8 cellular contexts compared by ENCODE assay signal in the genomic region with DNA sequence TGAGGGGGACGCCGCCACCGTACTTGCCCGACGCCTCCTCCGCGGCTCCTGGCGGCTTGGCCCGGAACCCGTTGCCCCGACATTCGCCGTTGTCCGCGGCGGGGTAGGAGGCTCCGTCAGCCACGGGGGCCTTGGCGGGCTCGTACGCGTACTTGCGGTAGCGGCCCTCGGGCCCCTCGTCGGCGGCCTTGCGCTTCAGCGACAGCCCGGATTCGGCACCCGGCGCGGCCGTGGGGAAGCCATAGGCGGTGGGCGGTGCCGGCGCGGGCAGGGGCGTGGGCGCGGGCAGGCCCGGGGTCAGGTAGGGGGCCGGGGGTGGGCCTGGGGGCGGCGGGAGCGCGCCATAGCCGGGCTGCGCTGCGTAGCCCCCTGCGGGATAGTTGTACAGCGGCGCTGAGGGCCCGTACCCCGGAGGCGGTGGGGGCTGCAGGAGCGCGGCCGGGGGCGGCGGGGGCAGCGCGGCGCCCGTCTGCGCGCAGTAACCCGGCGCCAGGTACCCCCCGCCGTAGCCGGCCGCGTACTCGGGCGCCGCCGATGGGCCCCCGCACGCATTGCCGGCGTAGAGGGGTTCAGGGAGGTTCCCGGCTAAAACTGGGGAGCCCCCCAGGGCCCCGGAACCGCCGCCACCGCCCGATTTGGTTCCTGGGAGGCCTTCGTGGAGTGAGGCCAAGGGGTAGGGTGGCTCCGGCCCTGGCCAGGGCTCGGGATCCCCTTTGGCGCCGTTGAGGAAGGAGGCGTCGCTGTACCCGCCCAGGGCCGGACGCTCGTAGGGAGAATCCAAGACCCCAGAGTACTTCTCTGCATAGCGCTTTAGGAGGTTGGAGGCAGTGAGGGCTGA. TPM values are rescaled to one million over a fixed set of nuclear protein-coding genes. Genes with fewer than 3 reads are reported as not detected.
DNase-seq lines count a peak whose midpoint lies in the region; ATAC-seq and TF ChIP-seq lines count a peak whose summit lies in the region.

No MANE protein-coding gene starts in this region.

- H3K9ac ChIP-seq in BLaER1 = peak overlapping the region; percentile 97

- no peaks in the 10 kb centered on the region for H3K27me3 ChIP-seq in BLaER1
- no peaks in the 10 kb centered on the region for H3K27me3 ChIP-seq in Peyer's patch
- no peaks in the 10 kb centered on the region for H3K27me3 ChIP-seq in effector memory CD4-positive, alpha-beta T cell (replicated peaks; ENCODE audit: control insufficient read depth, insufficient read depth, low read length, poor library complexity, severe bottlenecking)
- no peaks in the 10 kb centered on the region for H3K27me3 ChIP-seq in osteoblast (ENCODE audit: insufficient read depth, low read length)

- H3K79me2 ChIP-seq in osteoblast (ENCODE audit: insufficient read depth, low read length) = no peaks in the 10 kb centered on the region

- TF ChIP-seq POLR2A in Peyer's patch (IDR thresholded peaks at IDR 0.05) = no peak

- TF ChIP-seq CTCF in Peyer's patch (IDR thresholded peaks at IDR 0.05) = no peak
- TF ChIP-seq CTCF in osteoblast (IDR thresholded peaks at IDR 0.05; ENCODE audit: extremely low read depth, low read depth, low read length) = no peak

- H3K4me1 ChIP-seq in BLaER1 (peaks cover 57% of the 10 kb centered on the region), Peyer's patch (peaks cover 0 to 21% (median 7%) of the 10 kb centered on the region in 4 donors), osteoblast (ENCODE audit: insufficient read depth, low read length) (peaks cover 26% of the 10 kb centered on the region)
- H3K4me1 ChIP-seq in effector memory CD4-positive, alpha-beta T cell (ENCODE audit: control insufficient read depth, insufficient read depth, low read length, poor library complexity, severe bottlenecking) = peaks cover 5% of the 10 kb centered on the region

- no peak for ATAC-seq in HG03457 (IDR thresholded peaks at IDR 0.05; ENCODE audit: unreplicated experiment)

- peak overlapping the region; percentile 88 for H3K4me2 ChIP-seq in BLaER1
- peak overlapping the region; percentile 75 for H3K4me2 ChIP-seq in osteoblast (ENCODE audit: insufficient read depth, low read length)

- H3K36me3 ChIP-seq in BLaER1 (no peaks in the 10 kb centered on the region), Peyer's patch (no peaks in the 10 kb centered on the region), osteoblast (ENCODE audit: insufficient read depth, low read length) (no peaks in the 10 kb centered on the region)
- H3K36me3 ChIP-seq in effector memory CD4-positive, alpha-beta T cell (ENCODE audit: control insufficient read depth, insufficient read depth, low read length) = no peaks in the 10 kb centered on the region

- peak overlapping the region; percentile 95 for H3K4me3 ChIP-seq in BLaER1
- H3K4me3 ChIP-seq in Peyer's patch = peak overlapping the region; percentile 51 to 59 (median 56)
- H3K4me3 ChIP-seq in effector memory CD4-positive, alpha-beta T cell (ENCODE audit: insufficient read depth, low read depth, low read length, poor library complexity, severe bottlenecking) = peak overlapping the region; percentile 79
- peak overlapping the region; percentile 69 for H3K4me3 ChIP-seq in osteoblast (ENCODE audit: insufficient read depth, low read length)

- H3K27ac ChIP-seq in BLaER1 (peak overlapping the region; percentile 99), Peyer's patch (peak overlapping the region; percentile 59 to 78 (median 66)), osteoblast (ENCODE audit: low read depth, low read length) (no peak overlapping the region)
- peak overlapping the region; percentile 61 for H3K27ac ChIP-seq in effector memory CD4-positive, alpha-beta T cell (ENCODE audit: insufficient read depth, low read length, poor library complexity, severe bottlenecking)

- H2AFZ ChIP-seq in osteoblast (ENCODE audit: low read length) = peak overlapping the region; percentile 56

- H4K20me1 ChIP-seq in BLaER1 (0 out of 2 replicates have a peak, but pooled peaks cover 15% of the 10 kb centered on the region), osteoblast (ENCODE audit: insufficient read depth, low read length) (peaks cover 2% of the 10 kb centered on the region)

- DNase-seq in Peyer's patch (no peak), osteoblast (ENCODE audit: insufficient read length, low spot score, missing footprints) (peak; percentile 46), kidney tubule cell (ENCODE audit: low spot score) (no peak), NCI-H510A (lab: John Stamatoyannopoulos, UW) (no peak), hippocampal formation (lab: John Stamatoyannopoulos, UW) (no peak)
- peak in 1 of 3 donors; percentile 11 for DNase-seq in effector memory CD4-positive, alpha-beta T cell

- H3K9me3 ChIP-seq in BLaER1 (no peaks in the 10 kb centered on the region), Peyer's patch (no peaks in the 10 kb centered on the region), osteoblast (ENCODE audit: low read depth, low read length) (no peaks in the 10 kb centered on the region)
- no peaks in the 10 kb centered on the region for H3K9me3 ChIP-seq in effector memory CD4-positive, alpha-beta T cell (ENCODE audit: control insufficient read depth, low read length)

RNA-seq across cellular contexts. Expression of a gene that starts 26.9 kb away (rescaled TPM):
- total RNA-seq in Peyer's patch (under 1 TPM in 1 of 4 donors, not detected in 3; 0.19 TPM), osteoblast (0.29 and 0.36 TPM in 2 replicates)
